ENCODE assay signal across 1 cellular context in the genomic region with DNA sequence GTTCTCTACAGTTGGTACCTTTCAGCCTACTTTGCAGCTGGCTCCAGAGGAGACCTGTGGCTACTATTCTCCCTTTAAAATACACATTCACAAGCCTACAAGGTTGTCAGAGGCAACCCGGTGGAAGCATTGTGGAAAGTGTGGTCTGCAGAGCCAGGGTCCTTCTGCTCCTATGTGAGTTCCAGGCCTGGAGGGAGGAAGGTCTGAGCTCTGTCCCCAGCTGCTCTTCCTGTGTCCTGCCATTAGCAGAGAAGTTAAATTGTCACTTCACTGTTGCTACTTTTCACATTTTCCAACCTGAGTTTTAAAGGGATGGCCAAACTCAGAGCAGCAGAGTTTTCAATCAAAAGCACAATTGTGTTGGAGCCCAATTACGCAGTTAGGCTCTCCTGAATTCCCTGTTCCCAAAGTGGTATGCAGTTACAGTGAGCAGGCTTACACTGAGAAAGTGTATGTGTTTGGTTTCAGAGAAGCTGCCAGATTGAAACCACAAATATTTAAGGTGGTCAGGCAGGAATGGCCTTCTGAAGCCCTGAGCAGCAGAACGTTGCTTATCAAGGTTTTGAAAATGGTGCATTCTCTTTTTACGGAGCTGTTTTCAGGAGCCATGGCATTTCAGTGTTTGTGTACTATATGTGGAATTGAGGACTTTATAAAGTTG.
TF ChIP-seq lines count a peak whose summit lies in the region.

No MANE protein-coding gene starts in this region.

TF ChIP-seq in H1, 55 proteins besides CTCF, POLR2A, EP300 and RAD21:
- no peak for TF ChIP-seq RBBP5 (IDR thresholded peaks at IDR 0.05; ENCODE audit: borderline replicate concordance, low read depth, low read length)
- TF ChIP-seq, protein P1, sequence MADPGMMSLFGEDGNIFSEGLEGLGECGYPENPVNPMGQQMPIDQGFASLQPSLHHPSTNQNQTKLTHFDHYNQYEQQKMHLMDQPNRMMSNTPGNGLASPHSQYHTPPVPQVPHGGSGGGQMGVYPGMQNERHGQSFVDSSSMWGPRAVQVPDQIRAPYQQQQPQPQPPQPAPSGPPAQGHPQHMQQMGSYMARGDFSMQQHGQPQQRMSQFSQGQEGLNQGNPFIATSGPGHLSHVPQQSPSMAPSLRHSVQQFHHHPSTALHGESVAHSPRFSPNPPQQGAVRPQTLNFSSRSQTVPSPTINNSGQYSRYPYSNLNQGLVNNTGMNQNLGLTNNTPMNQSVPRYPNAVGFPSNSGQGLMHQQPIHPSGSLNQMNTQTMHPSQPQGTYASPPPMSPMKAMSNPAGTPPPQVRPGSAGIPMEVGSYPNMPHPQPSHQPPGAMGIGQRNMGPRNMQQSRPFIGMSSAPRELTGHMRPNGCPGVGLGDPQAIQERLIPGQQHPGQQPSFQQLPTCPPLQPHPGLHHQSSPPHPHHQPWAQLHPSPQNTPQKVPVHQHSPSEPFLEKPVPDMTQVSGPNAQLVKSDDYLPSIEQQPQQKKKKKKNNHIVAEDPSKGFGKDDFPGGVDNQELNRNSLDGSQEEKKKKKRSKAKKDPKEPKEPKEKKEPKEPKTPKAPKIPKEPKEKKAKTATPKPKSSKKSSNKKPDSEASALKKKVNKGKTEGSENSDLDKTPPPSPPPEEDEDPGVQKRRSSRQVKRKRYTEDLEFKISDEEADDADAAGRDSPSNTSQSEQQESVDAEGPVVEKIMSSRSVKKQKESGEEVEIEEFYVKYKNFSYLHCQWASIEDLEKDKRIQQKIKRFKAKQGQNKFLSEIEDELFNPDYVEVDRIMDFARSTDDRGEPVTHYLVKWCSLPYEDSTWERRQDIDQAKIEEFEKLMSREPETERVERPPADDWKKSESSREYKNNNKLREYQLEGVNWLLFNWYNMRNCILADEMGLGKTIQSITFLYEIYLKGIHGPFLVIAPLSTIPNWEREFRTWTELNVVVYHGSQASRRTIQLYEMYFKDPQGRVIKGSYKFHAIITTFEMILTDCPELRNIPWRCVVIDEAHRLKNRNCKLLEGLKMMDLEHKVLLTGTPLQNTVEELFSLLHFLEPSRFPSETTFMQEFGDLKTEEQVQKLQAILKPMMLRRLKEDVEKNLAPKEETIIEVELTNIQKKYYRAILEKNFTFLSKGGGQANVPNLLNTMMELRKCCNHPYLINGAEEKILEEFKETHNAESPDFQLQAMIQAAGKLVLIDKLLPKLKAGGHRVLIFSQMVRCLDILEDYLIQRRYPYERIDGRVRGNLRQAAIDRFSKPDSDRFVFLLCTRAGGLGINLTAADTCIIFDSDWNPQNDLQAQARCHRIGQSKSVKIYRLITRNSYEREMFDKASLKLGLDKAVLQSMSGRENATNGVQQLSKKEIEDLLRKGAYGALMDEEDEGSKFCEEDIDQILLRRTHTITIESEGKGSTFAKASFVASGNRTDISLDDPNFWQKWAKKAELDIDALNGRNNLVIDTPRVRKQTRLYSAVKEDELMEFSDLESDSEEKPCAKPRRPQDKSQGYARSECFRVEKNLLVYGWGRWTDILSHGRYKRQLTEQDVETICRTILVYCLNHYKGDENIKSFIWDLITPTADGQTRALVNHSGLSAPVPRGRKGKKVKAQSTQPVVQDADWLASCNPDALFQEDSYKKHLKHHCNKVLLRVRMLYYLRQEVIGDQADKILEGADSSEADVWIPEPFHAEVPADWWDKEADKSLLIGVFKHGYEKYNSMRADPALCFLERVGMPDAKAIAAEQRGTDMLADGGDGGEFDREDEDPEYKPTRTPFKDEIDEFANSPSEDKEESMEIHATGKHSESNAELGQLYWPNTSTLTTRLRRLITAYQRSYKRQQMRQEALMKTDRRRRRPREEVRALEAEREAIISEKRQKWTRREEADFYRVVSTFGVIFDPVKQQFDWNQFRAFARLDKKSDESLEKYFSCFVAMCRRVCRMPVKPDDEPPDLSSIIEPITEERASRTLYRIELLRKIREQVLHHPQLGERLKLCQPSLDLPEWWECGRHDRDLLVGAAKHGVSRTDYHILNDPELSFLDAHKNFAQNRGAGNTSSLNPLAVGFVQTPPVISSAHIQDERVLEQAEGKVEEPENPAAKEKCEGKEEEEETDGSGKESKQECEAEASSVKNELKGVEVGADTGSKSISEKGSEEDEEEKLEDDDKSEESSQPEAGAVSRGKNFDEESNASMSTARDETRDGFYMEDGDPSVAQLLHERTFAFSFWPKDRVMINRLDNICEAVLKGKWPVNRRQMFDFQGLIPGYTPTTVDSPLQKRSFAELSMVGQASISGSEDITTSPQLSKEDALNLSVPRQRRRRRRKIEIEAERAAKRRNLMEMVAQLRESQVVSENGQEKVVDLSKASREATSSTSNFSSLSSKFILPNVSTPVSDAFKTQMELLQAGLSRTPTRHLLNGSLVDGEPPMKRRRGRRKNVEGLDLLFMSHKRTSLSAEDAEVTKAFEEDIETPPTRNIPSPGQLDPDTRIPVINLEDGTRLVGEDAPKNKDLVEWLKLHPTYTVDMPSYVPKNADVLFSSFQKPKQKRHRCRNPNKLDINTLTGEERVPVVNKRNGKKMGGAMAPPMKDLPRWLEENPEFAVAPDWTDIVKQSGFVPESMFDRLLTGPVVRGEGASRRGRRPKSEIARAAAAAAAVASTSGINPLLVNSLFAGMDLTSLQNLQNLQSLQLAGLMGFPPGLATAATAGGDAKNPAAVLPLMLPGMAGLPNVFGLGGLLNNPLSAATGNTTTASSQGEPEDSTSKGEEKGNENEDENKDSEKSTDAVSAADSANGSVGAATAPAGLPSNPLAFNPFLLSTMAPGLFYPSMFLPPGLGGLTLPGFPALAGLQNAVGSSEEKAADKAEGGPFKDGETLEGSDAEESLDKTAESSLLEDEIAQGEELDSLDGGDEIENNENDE (IDR thresholded peaks at IDR 0.05; ENCODE audit: insufficient replicate concordance, low read length), result no peak
- TF ChIP-seq, protein P2, sequence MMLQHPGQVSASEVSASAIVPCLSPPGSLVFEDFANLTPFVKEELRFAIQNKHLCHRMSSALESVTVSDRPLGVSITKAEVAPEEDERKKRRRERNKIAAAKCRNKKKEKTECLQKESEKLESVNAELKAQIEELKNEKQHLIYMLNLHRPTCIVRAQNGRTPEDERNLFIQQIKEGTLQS (IDR thresholded peaks at IDR 0.05; ENCODE audit: insufficient read depth, low read depth, low read length), result no peak
- TF ChIP-seq EGR1 (IDR thresholded peaks at IDR 0.05; ENCODE audit: borderline replicate concordance, low read depth, low read length), result no peak
- TF ChIP-seq USF2 (IDR thresholded peaks at IDR 0.05; ENCODE audit: low read length), result no peak
- no peak for TF ChIP-seq RFX5 (IDR thresholded peaks at IDR 0.05; ENCODE audit: borderline replicate concordance, low read depth, low read length)
- TF ChIP-seq SP4 (IDR thresholded peaks at IDR 0.05; ENCODE audit: low read length), result no peak
- no peak for TF ChIP-seq HDAC2 (IDR thresholded peaks at IDR 0.05; ENCODE audit: borderline replicate concordance in 1 of 2, low read depth in 2 of 2, low read length in 2 of 2)
- no peak for TF ChIP-seq BCL11A (IDR thresholded peaks at IDR 0.05; ENCODE audit: low read depth in 2 of 2, low read length in 2 of 2)
- no peak for TF ChIP-seq NANOG (IDR thresholded peaks at IDR 0.05; ENCODE audit: insufficient read depth, low read depth, low read length, poor library complexity, severe bottlenecking)
- no peak for TF ChIP-seq GABPA (IDR thresholded peaks at IDR 0.05; ENCODE audit: borderline replicate concordance, insufficient read depth, low read length)
- no peak for TF ChIP-seq FOSL1 (IDR thresholded peaks at IDR 0.05; ENCODE audit: insufficient read depth, low read depth, low read length)
